8 cellular contexts compared by ENCODE assay signal in the genomic region with DNA sequence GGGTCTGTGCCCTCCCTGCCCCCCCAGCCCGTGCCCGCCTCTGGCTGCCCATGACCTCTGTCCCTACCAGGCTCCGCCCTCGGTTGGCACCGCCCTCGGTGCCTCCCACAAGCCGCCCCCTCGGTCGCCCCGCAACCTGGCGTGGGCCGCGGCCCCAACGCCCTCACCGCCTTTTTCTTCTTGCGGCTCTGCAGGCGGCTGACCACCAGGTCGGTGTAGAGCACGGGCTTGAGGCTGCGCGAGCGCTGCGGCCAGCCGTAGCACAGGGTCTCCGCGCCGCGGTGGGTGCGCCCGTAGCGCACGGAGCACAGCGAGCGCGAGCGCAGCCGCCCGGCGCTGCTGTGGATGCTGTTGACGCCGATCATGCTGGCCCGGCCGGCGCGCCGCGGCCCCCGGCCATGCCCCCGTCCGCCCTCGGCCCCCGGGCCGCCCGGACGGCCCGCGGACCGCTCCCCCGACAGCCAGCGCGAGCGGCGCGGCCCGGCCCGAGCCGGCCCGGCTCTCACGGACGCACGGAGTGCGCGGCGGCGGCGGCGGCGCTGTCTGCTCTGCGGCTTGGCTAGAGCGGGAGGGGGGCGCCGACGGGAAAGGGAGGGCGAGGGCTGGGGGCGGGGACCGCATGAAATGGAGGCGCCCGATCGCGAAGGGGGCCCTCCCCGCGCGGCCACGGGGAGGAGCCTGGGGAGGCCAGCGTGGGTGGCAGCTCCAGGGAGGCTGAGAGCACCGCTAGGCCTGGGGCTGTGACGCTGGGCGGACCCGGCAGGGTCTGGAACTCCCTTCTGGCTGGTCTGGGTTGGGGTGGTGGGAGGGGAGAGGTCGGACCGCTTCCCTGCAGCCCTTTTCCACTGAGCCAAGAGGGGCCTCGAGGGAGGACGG.
A peak's percentile ranks its signal among the peaks of the same experiment; 100 is the strongest.
DNase-seq lines count a peak whose midpoint lies in the region; ATAC-seq and TF ChIP-seq lines count a peak whose summit lies in the region.

No MANE protein-coding gene starts in this region.

- TF ChIP-seq CTCF in GM10248 (IDR thresholded peaks at IDR 0.05; ENCODE audit: control extremely low read depth, extremely low read depth, low read depth, missing control alignments) = no peak

- H3K9ac ChIP-seq in iPS-18a (ENCODE audit: low read length) = no peak overlapping the region

- ATAC-seq in GM21447 (IDR thresholded peaks at IDR 0.05; ENCODE audit: unreplicated experiment) = no peak

- peak; percentile 75 for DNase-seq in GM10248 (ENCODE audit: extremely low spot score)
- DNase-seq in T follicular helper cell (ENCODE audit: low read depth) = peak; percentile 65
- peak; percentile 46 to 74 for DNase-seq in stimulated activated CD4-positive, alpha-beta T cell treated with anti-CD3 and anti-CD28 coated beads, Interleukin-12 subunit alpha, Interleukin-12 subunit beta, amount 100 ng/mL, for 24 hours (ENCODE audit: low read depth in 2 of 2)
- no peak for DNase-seq in COLO829 (ENCODE audit: low spot score)
- DNase-seq in medulla oblongata (ENCODE audit: extremely low spot score) = no peak

- H3K27ac ChIP-seq in angular gyrus (ENCODE audit: low read depth, low read length) = peak overlapping the region; percentile 49
- H3K27ac ChIP-seq in iPS-18a (ENCODE audit: low read length) = no peak overlapping the region

- H3K4me1 ChIP-seq in iPS-18a (ENCODE audit: control insufficient read depth, low read depth, low read length) = peaks cover 16% of the 10 kb centered on the region

- no peaks in the 10 kb centered on the region for H3K36me3 ChIP-seq in iPS-18a (ENCODE audit: control insufficient read depth, low read depth, low read length)

- CTCF ChIA-PET in GM10248 (lab: Yijun Ruan, JAX) = interaction anchor here (0.8 to 5.5 kb wide), 9 partner anchors 10 to 179 kb away, joined by 3 to 61 read pairs (median 5); partner anchors contain the start of gene FBXL15

- POLR2A ChIA-PET in GM10248 (lab: Yijun Ruan, JAX) = no interaction called here

- H3K4me3 ChIP-seq in iPS-18a (ENCODE audit: low read length) = peak overlapping the region; percentile 59

- H3K9me3 ChIP-seq in iPS-18a (ENCODE audit: control insufficient read depth, low read depth, low read length) = no peaks in the 10 kb centered on the region

- H3K27me3 ChIP-seq in iPS-18a (ENCODE audit: control insufficient read depth, insufficient read depth, low read length) = peaks cover 63% of the 10 kb centered on the region

Comparison
In these comparisons a context has a peak if more than half of its experiments do, and no peak if none do; other contexts are left out.
1. DNase-seq: peak in GM10248 (single experiment), T follicular helper cell (single experiment) and stimulated activated CD4-positive, alpha-beta T cell treated with anti-CD3 and anti-CD28 coated beads, Interleukin-12 subunit alpha, Interleukin-12 subunit beta, amount 100 ng/mL, for 24 hours (2 of 2); none in COLO829 (single experiment) and medulla oblongata (single experiment).